Comparison of ENCODE assay signal across 15 cellular contexts in the genomic region with DNA sequence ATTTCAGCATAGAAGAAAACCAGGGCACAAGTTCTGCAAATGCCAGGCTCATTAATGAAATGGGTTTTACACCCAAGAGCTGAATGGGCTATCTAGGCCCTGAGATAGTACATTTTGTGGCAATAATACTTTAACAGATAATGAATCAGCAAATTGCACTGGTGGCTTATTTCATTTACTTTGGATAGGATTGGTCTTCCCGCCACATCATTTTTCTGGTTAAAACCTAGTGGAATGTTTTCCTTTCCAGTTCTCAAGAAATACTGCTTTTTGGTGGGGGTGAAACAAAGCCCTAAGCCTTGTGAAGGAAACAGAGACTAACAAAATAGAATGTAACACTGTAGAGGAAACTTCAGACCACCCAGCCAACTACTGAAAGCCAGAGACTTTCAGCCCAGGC.
DNase-seq lines count a peak whose midpoint lies in the region; TF ChIP-seq lines count a peak whose summit lies in the region.
"Had no signal": no experiment of that assay in that cellular context is flagged by ENCODE, and none has a peak within 500 bp of the region (broad histone marks: within the 10 kb centered on the region; RNA-seq: fewer than 3 reads in every experiment).

No MANE protein-coding gene starts in this region.

- CTCF ChIA-PET in CD8-positive, alpha-beta memory T cell (lab: Charles Lee), result no interaction called here

- H3K36me3 ChIP-seq in adipocyte (ENCODE audit: control insufficient read depth, insufficient read depth, low read length, severe bottlenecking) (no peaks in the 10 kb centered on the region), skeletal muscle satellite cell (ENCODE audit: insufficient read depth, low read length) (no peaks in the 10 kb centered on the region)
- no peaks in the 10 kb centered on the region for H3K36me3 ChIP-seq in CD8-positive, alpha-beta memory T cell (ENCODE audit: insufficient read depth, low read length)
- H3K36me3 ChIP-seq: BLaER1 treated with 17β-estradiol and CSF1 and Interleukin-3, amounts not matched to agents 10 nM and 100 nM had no signal

- no peak overlapping the region for H3K4me2 ChIP-seq in skeletal muscle satellite cell (ENCODE audit: low read length)
- H3K4me2 ChIP-seq: BLaER1 treated with 17β-estradiol and CSF1 and Interleukin-3, amounts not matched to agents 10 nM and 100 nM had no signal

- no peak overlapping the region for H3K27ac ChIP-seq in CD8-positive, alpha-beta memory T cell (ENCODE audit: low read depth, low read length)
- H3K27ac ChIP-seq: BLaER1 treated with 17β-estradiol and CSF1 and Interleukin-3, amounts not matched to agents 10 nM and 100 nM; HL-60 had no signal

- H3K4me1 ChIP-seq in adipocyte (ENCODE audit: control insufficient read depth, insufficient read depth, low read length), result peaks cover 14% of the 10 kb centered on the region
- H3K4me1 ChIP-seq in skeletal muscle satellite cell (ENCODE audit: control insufficient read depth, insufficient read depth, low read length), result peaks cover 44% of the 10 kb centered on the region
- H3K4me1 ChIP-seq in CD8-positive, alpha-beta memory T cell (ENCODE audit: insufficient read depth, low read length), result no peaks in the 10 kb centered on the region
- H3K4me1 ChIP-seq: BLaER1 treated with 17β-estradiol and CSF1 and Interleukin-3, amounts not matched to agents 10 nM and 100 nM had no signal

- no peaks in the 10 kb centered on the region for H3K27me3 Mint-ChIP-seq in chondrocyte (ENCODE audit: low read depth)
- peaks cover 3 to 12% of the 10 kb centered on the region in 2 donors for H3K27me3 Mint-ChIP-seq in CD8-positive, alpha-beta memory T cell

- peaks cover 60% of the 10 kb centered on the region for H3K4me1 Mint-ChIP-seq in chondrocyte (ENCODE audit: low read depth)
- peaks cover 0 to 16% (median 0%) of the 10 kb centered on the region in 3 donors for H3K4me1 Mint-ChIP-seq in CD8-positive, alpha-beta memory T cell

- no peaks in the 10 kb centered on the region for H3K9me3 ChIP-seq in adipocyte (ENCODE audit: control insufficient read depth, low read length)
- H3K9me3 ChIP-seq in skeletal muscle satellite cell (replicated peaks; ENCODE audit: low read length), result no peaks in the 10 kb centered on the region
- no peaks in the 10 kb centered on the region for H3K9me3 ChIP-seq in CD8-positive, alpha-beta memory T cell (ENCODE audit: low read length)

- POLR2A ChIA-PET in CD8-positive, alpha-beta memory T cell (lab: Charles Lee), result no interaction called here

- H3K36me3 Mint-ChIP-seq in chondrocyte (ENCODE audit: low read depth), result no peaks in the 10 kb centered on the region
- H3K36me3 Mint-ChIP-seq in CD8-positive, alpha-beta memory T cell, result peaks cover 0 to 10% (median 0%) of the 10 kb centered on the region in 3 donors

- DNase-seq in EH (ENCODE audit: low read depth), result peak; percentile 83
- peak; percentile 11 for DNase-seq in adipocyte (ENCODE audit: low read depth)
- no peak for DNase-seq in chondrocyte (ENCODE audit: low spot score)
- no peak for DNase-seq in NCI-H69 (lab: John Stamatoyannopoulos, UW)
- DNase-seq in CD8-positive, alpha-beta memory T cell, result no peak
- DNase-seq in activated CD4-positive, alpha-beta T cell treated with anti-CD3 and anti-CD28 coated beads for 1 hour, result no peak
- no peak for DNase-seq in middle frontal gyrus (ENCODE audit: extremely low spot score, low spot score)
- DNase-seq: 8988T; CD4-positive, CD25-positive, alpha-beta regulatory T cell; DMS153; DMS79 treated with DMSO at 0.1 percent for 48 hours; GDM1 had no signal

- TF ChIP-seq CTCF in chondrocyte (IDR thresholded peaks at IDR 0.05), result no peak

- no peak overlapping the region for H3K4me3 Mint-ChIP-seq in chondrocyte (ENCODE audit: unreplicated experiment)
- no peak overlapping the region for H3K4me3 Mint-ChIP-seq in CD8-positive, alpha-beta memory T cell
- H3K4me3 Mint-ChIP-seq: CD4-positive, CD25-positive, alpha-beta regulatory T cell had no signal

- H3K9me3 Mint-ChIP-seq in chondrocyte (ENCODE audit: low read depth), result peaks cover 4% of the 10 kb centered on the region
- H3K9me3 Mint-ChIP-seq in CD8-positive, alpha-beta memory T cell, result peaks cover 0 to 10% (median 9%) of the 10 kb centered on the region in 5 donors

- H3K27ac Mint-ChIP-seq in chondrocyte (ENCODE audit: unreplicated experiment), result peak overlapping the region; percentile 42
- no peak overlapping the region for H3K27ac Mint-ChIP-seq in CD8-positive, alpha-beta memory T cell

- no peak overlapping the region for H3K9ac ChIP-seq in adipocyte (ENCODE audit: low read length)
- H3K9ac ChIP-seq in skeletal muscle satellite cell (ENCODE audit: low read depth, low read length), result peak overlapping the region; percentile 22
- H3K9ac ChIP-seq: BLaER1 treated with 17β-estradiol and CSF1 and Interleukin-3, amounts not matched to agents 10 nM and 100 nM had no signal

- H3K4me3 ChIP-seq in adipocyte (ENCODE audit: low read length), result no peak overlapping the region
- no peak overlapping the region for H3K4me3 ChIP-seq in skeletal muscle satellite cell (ENCODE audit: low read length)
- no peak overlapping the region for H3K4me3 ChIP-seq in CD8-positive, alpha-beta memory T cell (ENCODE audit: low read length)
- H3K4me3 ChIP-seq: BLaER1 treated with 17β-estradiol and CSF1 and Interleukin-3, amounts not matched to agents 10 nM and 100 nM had no signal

- H3K27me3 ChIP-seq in adipocyte (replicated peaks; ENCODE audit: control insufficient read depth, insufficient read depth, low read length), result no peaks in the 10 kb centered on the region
- H3K27me3 ChIP-seq in skeletal muscle satellite cell (ENCODE audit: control insufficient read depth, insufficient read depth, low read length), result no peaks in the 10 kb centered on the region
- H3K27me3 ChIP-seq in CD8-positive, alpha-beta memory T cell (ENCODE audit: insufficient read depth, low read length, poor library complexity, severe bottlenecking), result no peaks in the 10 kb centered on the region
- H3K27me3 ChIP-seq: BLaER1 treated with 17β-estradiol and CSF1 and Interleukin-3, amounts not matched to agents 10 nM and 100 nM had no signal

Comparison
In these comparisons a context has a peak if more than half of its experiments do, and no peak if none do; other contexts are left out.
1. DNase-seq: peak in EH (single experiment) and adipocyte (single experiment); none in chondrocyte (single experiment), NCI-H69 (single experiment), CD8-positive, alpha-beta memory T cell (0 of 5), activated CD4-positive, alpha-beta T cell treated with anti-CD3 and anti-CD28 coated beads for 1 hour (single experiment) and middle frontal gyrus (single experiment).